In the genomic region with DNA sequence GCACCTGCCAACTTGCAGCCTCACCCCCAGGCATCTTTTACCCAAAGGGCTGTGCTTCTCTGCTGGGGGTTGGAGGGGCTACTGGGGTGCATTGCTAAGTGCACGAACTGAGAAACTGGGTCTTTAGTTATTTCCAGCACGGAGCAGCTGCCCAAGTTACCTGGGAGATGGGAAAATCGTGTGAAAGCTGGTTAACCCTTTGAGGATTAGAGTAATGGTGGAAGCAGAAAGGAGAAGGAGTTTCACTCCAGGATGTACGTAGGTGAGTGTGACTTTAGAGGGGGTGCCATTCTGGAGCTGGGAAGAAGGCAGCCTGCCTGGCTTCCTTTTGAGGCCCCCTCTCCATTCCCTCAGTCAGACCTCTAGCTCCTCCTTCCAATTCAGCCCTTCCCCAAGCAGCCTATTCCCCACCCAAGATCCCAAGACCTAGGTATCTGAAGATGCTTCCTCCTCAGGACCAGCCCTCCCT, we compare ENCODE assay signal across 8 cellular contexts. TPM values are rescaled to one million over a fixed set of nuclear protein-coding genes. Genes with fewer than 3 reads are reported as not detected.
DNase-seq lines count a peak whose midpoint lies in the region; ATAC-seq and TF ChIP-seq lines count a peak whose summit lies in the region.

No MANE protein-coding gene starts in this region.

- H3K79me2 ChIP-seq in GM23248 (ENCODE audit: insufficient read depth) (peaks cover 38% of the 10 kb centered on the region), smooth muscle cell (ENCODE audit: low read depth) (peaks cover 32% of the 10 kb centered on the region)

- TF ChIP-seq CTCF in WERI-Rb-1 (IDR thresholded peaks at IDR 0.05; ENCODE audit: low read depth, low read length), result no peak
- no peak for TF ChIP-seq CTCF in smooth muscle cell (IDR thresholded peaks at IDR 0.05; ENCODE audit: borderline replicate concordance, insufficient read depth, poor library complexity, severe bottlenecking)

- H3K27ac ChIP-seq in GM23248, result no peak overlapping the region
- H3K27ac ChIP-seq in WERI-Rb-1, result no peak overlapping the region
- H3K27ac ChIP-seq in smooth muscle cell (ENCODE audit: low read depth), result no peak overlapping the region

- no peak for ATAC-seq in GM18909 (IDR thresholded peaks at IDR 0.05; ENCODE audit: poor library complexity, unreplicated experiment)

- 11 to 13% methylated on average over 4 of the region's 4 CpGs for WGBS in GM23248 (ENCODE audit: low coverage in 1 of 2, low lambda C conversion rate in 2 of 2, missing lambda C conversion rate in 2 of 2), 2 experiments
- 24% methylated on average over 4 of the region's 4 CpGs for WGBS in smooth muscle cell (ENCODE audit: low lambda C conversion rate)

- H2AFZ ChIP-seq in GM23248 (peak overlapping the region; percentile 99), smooth muscle cell (ENCODE audit: low read depth) (peak overlapping the region; percentile 95)

- no peaks in the 10 kb centered on the region for H3K36me3 ChIP-seq in GM23248 (ENCODE audit: low read depth)
- H3K36me3 ChIP-seq in WERI-Rb-1, result no peaks in the 10 kb centered on the region
- H3K36me3 ChIP-seq in smooth muscle cell (ENCODE audit: low read depth), result no peaks in the 10 kb centered on the region

- H3K9me2 ChIP-seq in GM23248 (ENCODE audit: insufficient read depth), result no peaks in the 10 kb centered on the region

- in situ Hi-C loops in GM23248 (cut with MboI), result no loop called here

- H3K4me1 ChIP-seq in GM23248 (ENCODE audit: insufficient read depth) (peaks cover 9% of the 10 kb centered on the region; the same call in 1 of the 2 replicates), smooth muscle cell (ENCODE audit: low read depth) (peaks cover 21% of the 10 kb centered on the region)

- H3K4me3 ChIP-seq in GM23248 (peak overlapping the region; percentile 94), WERI-Rb-1 (ENCODE audit: low read depth, low read length) (peak overlapping the region; percentile 73), iPS-18c (ENCODE audit: insufficient read depth, low read depth, low read length) (peak overlapping the region; percentile 73), smooth muscle cell (peak overlapping the region; percentile 96)

- H3F3A ChIP-seq in GM23248 (ENCODE audit: insufficient read depth), result no peaks in the 10 kb centered on the region
- H3F3A ChIP-seq in smooth muscle cell (ENCODE audit: low read depth), result no peaks in the 10 kb centered on the region

- H3K9ac ChIP-seq in GM23248 (peak overlapping the region; percentile 82; the same call in 1 of the 2 replicates), smooth muscle cell (ENCODE audit: low read depth) (peak overlapping the region; percentile 77)

- H4K20me1 ChIP-seq in GM23248 (ENCODE audit: insufficient read depth), result no peaks in the 10 kb centered on the region
- H4K20me1 ChIP-seq in smooth muscle cell (ENCODE audit: low read depth), result peaks cover 31% of the 10 kb centered on the region

- no peak for DNase-seq in GM23248
- no peak for DNase-seq in WERI-Rb-1
- DNase-seq in smooth muscle cell (lab: John Stamatoyannopoulos, UW; ENCODE audit: unreplicated experiment), result no peak
- DNase-seq in SHP77 treated with DMSO at 0.1 percent for 48 hours (lab: John Stamatoyannopoulos, UW), result no peak
- no peak for DNase-seq in activated naive CD4-positive, alpha-beta T cell treated with Interleukin-2 at 50 U/mL for 16 hours
- no peak for DNase-seq in stimulated activated CD4-positive, alpha-beta T cell treated with anti-CD3 and anti-CD28 coated beads, Interleukin-4, amount 100 ng/mL, for 1 hour

- H3K9me3 ChIP-seq in GM23248 (ENCODE audit: low read depth), result no peaks in the 10 kb centered on the region
- H3K9me3 ChIP-seq in WERI-Rb-1 (ENCODE audit: severe bottlenecking), result no peaks in the 10 kb centered on the region
- H3K9me3 ChIP-seq in iPS-18c (ENCODE audit: control insufficient read depth, insufficient read depth, low read length), result no peaks in the 10 kb centered on the region
- H3K9me3 ChIP-seq in smooth muscle cell (replicated peaks; ENCODE audit: low read depth), result no peaks in the 10 kb centered on the region

- H3K4me2 ChIP-seq in GM23248 (ENCODE audit: unreplicated experiment) (peak overlapping the region; percentile 83), smooth muscle cell (peak overlapping the region; percentile 97)

- H3K27me3 ChIP-seq in GM23248 (replicated peaks; ENCODE audit: insufficient read depth) (no peaks in the 10 kb centered on the region), WERI-Rb-1 (ENCODE audit: insufficient read depth, low read depth, severe bottlenecking) (no peaks in the 10 kb centered on the region), smooth muscle cell (ENCODE audit: low read depth) (no peaks in the 10 kb centered on the region)

RNA-seq across cellular contexts. Expression of a gene that starts 1.0 kb away (rescaled TPM):
- total RNA-seq in GM23248 (2014; rRNA removed; shearing (Covaris generic)), result 24.8 and 25.8 TPM in 2 replicates
- polyA plus RNA-seq in GM23248 (2016; fragmentation: Nextera tagmentation; extraction: Ambion mirVana) (4.1 TPM in 2 replicates), smooth muscle cell (18.8 and 21.5 TPM in 2 replicates)
- 23.4 and 31.0 TPM in 2 replicates for total RNA-seq in smooth muscle cell

RNA-seq across cellular contexts. Expression of a gene that starts 28.4 kb away (rescaled TPM):
- total RNA-seq in GM23248 (2014; rRNA removed; shearing (Covaris generic)), result 18.6 and 26.8 TPM in 2 replicates
- polyA plus RNA-seq in GM23248 (2016; fragmentation: Nextera tagmentation; extraction: Ambion mirVana), result 22.4 and 22.6 TPM in 2 replicates
- total RNA-seq in smooth muscle cell, result 16.7 and 18.5 TPM in 2 replicates
- polyA plus RNA-seq in smooth muscle cell, result 21.7 and 33.4 TPM in 2 replicates
